In the genomic region with DNA sequence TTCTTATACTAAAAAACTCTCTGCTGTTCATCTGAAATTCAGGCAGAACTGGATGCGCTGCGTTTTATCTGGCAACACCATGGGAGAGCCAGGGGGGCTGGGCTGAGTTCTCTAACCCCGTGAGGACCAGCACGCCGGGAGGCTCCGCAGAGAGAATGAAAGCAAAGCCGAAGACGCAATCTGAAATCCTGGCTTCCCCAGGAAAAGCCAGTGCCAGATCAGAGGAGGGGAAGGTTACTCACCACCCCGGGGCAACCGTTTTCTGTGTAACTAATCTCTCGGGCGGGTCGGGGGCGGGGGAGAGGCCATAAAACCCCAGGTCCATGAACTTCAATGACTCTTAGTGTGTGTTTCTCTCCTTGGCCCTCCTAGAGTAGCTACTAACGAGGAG, we compare ENCODE assay signal across 13 cellular contexts.
DNase-seq lines count a peak whose midpoint lies in the region; ATAC-seq and TF ChIP-seq lines count a peak whose summit lies in the region.
"Had no signal": no experiment of that assay in that cellular context is flagged by ENCODE, and none has a peak within 500 bp of the region (broad histone marks: within the 10 kb centered on the region; RNA-seq: fewer than 3 reads in every experiment).

No MANE protein-coding gene starts in this region.

- POLR2A ChIA-PET in PC-3 (lab: Charles Lee; ENCODE audit: unreplicated experiment): interaction anchor here (0.6 kb wide), 1 partner anchor 1007 kb away, joined by 3 read pairs; no protein-coding TSS in a partner anchor

- H3K4me3 Mint-ChIP-seq in nephron progenitor cell: peak overlapping the region; percentile 43
- H3K4me3 Mint-ChIP-seq: activated naive CD4-positive, alpha-beta T cell treated with anti-CD3 and anti-CD28 coated beads, Interleukin-2, amount 10 ng/mL, durations not matched to agents 7 days and 5 days; natural killer cell treated with Interleukin-12 subunit alpha and Interleukin-12 subunit beta and Interleukin-15 and Interleukin-18, amount 100 ng/mL, for 72 hours had no signal

- no peak for TF ChIP-seq POLR2A in tibial nerve (IDR thresholded peaks at IDR 0.05)

- H3K79me2 ChIP-seq in PC-3 (ENCODE audit: low read length): no peaks in the 10 kb centered on the region

- peaks cover 52% of the 10 kb centered on the region for H3K4me1 Mint-ChIP-seq in nephron progenitor cell
- H3K4me1 Mint-ChIP-seq: activated naive CD4-positive, alpha-beta T cell treated with anti-CD3 and anti-CD28 coated beads, Interleukin-2, amount 10 ng/mL, durations not matched to agents 7 days and 5 days had no signal

- TF ChIP-seq EP300 in tibial nerve (IDR thresholded peaks at IDR 0.05): no peak

- intact Hi-C loops in PC-3 (cut with micrococcal nuclease): no loop called here

- H3K9me3 ChIP-seq in BLaER1 (peaks cover 5% of the 10 kb centered on the region; the same call in 1 of the 2 replicates), PC-3 (ENCODE audit: low read length) (no peaks in the 10 kb centered on the region), tibial nerve (no peaks in the 10 kb centered on the region)

- H3K4me1 ChIP-seq in BLaER1: peaks cover 15% of the 10 kb centered on the region
- H3K4me1 ChIP-seq in PC-3 (ENCODE audit: insufficient read depth, low read length): peaks cover 18% of the 10 kb centered on the region
- H3K4me1 ChIP-seq in tibial nerve: no peaks in the 10 kb centered on the region

- 0 to 8% methylated on average over 15 of the region's 15 CpGs for WGBS in tibial nerve, 2 donors

- H3K27ac ChIP-seq in BLaER1 (no peak overlapping the region), PC-3 (ENCODE audit: low read length) (peak overlapping the region; percentile 77), tibial nerve (no peak overlapping the region)

- no peaks in the 10 kb centered on the region for H4K20me1 ChIP-seq in BLaER1
- H4K20me1 ChIP-seq in PC-3 (ENCODE audit: low read length): no peaks in the 10 kb centered on the region

- H3K36me3 Mint-ChIP-seq in nephron progenitor cell (ENCODE audit: low read depth): no peaks in the 10 kb centered on the region
- H3K36me3 Mint-ChIP-seq: activated naive CD4-positive, alpha-beta T cell treated with anti-CD3 and anti-CD28 coated beads, Interleukin-2, amount 10 ng/mL, durations not matched to agents 7 days and 5 days; natural killer cell treated with Interleukin-12 subunit alpha and Interleukin-12 subunit beta and Interleukin-15 and Interleukin-18, amount 100 ng/mL, for 72 hours had no signal

- H2AFZ ChIP-seq in PC-3 (ENCODE audit: low read length): peak overlapping the region; percentile 70; the same call in 1 of the 2 replicates

- DNase-seq in PC-3: peak; percentile 92
- DNase-seq in epithelial cell of proximal tubule (ENCODE audit: low read depth): peak; percentile 40
- DNase-seq in nephron progenitor cell: peak; percentile 37
- DNase-seq in activated CD4-positive, alpha-beta T cell treated with anti-CD3 and anti-CD28 coated beads, Interleukin-2, amount 50 U/mL, for 1 hour: no peak
- DNase-seq in tibial nerve (ENCODE audit: low spot score in 2 of 2): no peak
- DNase-seq: activated naive CD4-positive, alpha-beta T cell treated with anti-CD3 and anti-CD28 coated beads, Interleukin-2, amount 10 ng/mL, durations not matched to agents 7 days and 5 days; foreskin melanocyte; HCEC 1CT had no signal

- TF ChIP-seq CTCF in PC-3 (conservative IDR thresholded peaks at IDR 0.05; ENCODE audit: low read depth, low read length) (no peak), epithelial cell of proximal tubule (conservative IDR thresholded peaks at IDR 0.05; ENCODE audit: low read depth, low read length) (no peak), nephron progenitor cell (IDR thresholded peaks at IDR 0.05) (no peak), tibial nerve (IDR thresholded peaks at IDR 0.05) (no peak)

- H3K9ac ChIP-seq in BLaER1 (no peak overlapping the region), PC-3 (ENCODE audit: low read length) (0 out of 2 replicates have a peak overlapping the region, but pooled peaks have one; percentile 4)

- CTCF ChIA-PET in PC-3 (lab: Charles Lee): no interaction called here

- H3K4me2 ChIP-seq in BLaER1 (peak overlapping the region; percentile 30; the same call in 1 of the 2 replicates), PC-3 (ENCODE audit: low read length) (peak overlapping the region; percentile 86)

- H3K36me3 ChIP-seq in BLaER1 (no peaks in the 10 kb centered on the region), PC-3 (ENCODE audit: low read depth, low read length) (no peaks in the 10 kb centered on the region), tibial nerve (no peaks in the 10 kb centered on the region)

- BruUV-seq in PC-3 (replicated peaks; lab: Mats Ljungman, UMichigan): no TSS peak

- H3K27me3 ChIP-seq in BLaER1: no peaks in the 10 kb centered on the region
- H3K27me3 ChIP-seq in PC-3 (ENCODE audit: low read length): no peaks in the 10 kb centered on the region
- H3K27me3 ChIP-seq in tibial nerve: no peaks in the 10 kb centered on the region

- ATAC-seq in PC-3 (peak; percentile 92), SK-N-SH treated with all-trans-retinoic acid at 6 μM for 48 hours (no peak), GM19351 (IDR thresholded peaks at IDR 0.05; ENCODE audit: unreplicated experiment) (no peak)
- ATAC-seq: GM12878; natural killer cell treated with Interleukin-12 subunit alpha and Interleukin-12 subunit beta and Interleukin-15 and Interleukin-18, amount 100 ng/mL, for 72 hours had no signal

- H3K27ac Mint-ChIP-seq in nephron progenitor cell: peak overlapping the region; percentile 68
- H3K27ac Mint-ChIP-seq: activated naive CD4-positive, alpha-beta T cell treated with anti-CD3 and anti-CD28 coated beads, Interleukin-2, amount 10 ng/mL, durations not matched to agents 7 days and 5 days; natural killer cell treated with Interleukin-12 subunit alpha and Interleukin-12 subunit beta and Interleukin-15 and Interleukin-18, amount 100 ng/mL, for 72 hours had no signal

- H3K9me3 Mint-ChIP-seq in nephron progenitor cell: peaks cover 16% of the 10 kb centered on the region
- H3K9me3 Mint-ChIP-seq: natural killer cell treated with Interleukin-12 subunit alpha and Interleukin-12 subunit beta and Interleukin-15 and Interleukin-18, amount 100 ng/mL, for 72 hours had no signal

- H3K4me3 ChIP-seq in BLaER1 (no peak overlapping the region), PC-3 (ENCODE audit: low read length) (peak overlapping the region; percentile 65), epithelial cell of proximal tubule (ENCODE audit: low read depth, low read length) (peak overlapping the region; percentile 46), tibial nerve (no peak overlapping the region)
- H3K4me3 ChIP-seq: GM12878 had no signal

- no peaks in the 10 kb centered on the region for H3F3A ChIP-seq in PC-3 (ENCODE audit: low read length, unreplicated experiment)

- peaks cover 87% of the 10 kb centered on the region for H3K27me3 Mint-ChIP-seq in nephron progenitor cell (ENCODE audit: low read depth, poor library complexity)

- H3K9me2 ChIP-seq in PC-3 (replicated peaks; ENCODE audit: low read length): no peaks in the 10 kb centered on the region

TF ChIP-seq in SK-N-SH treated with all-trans-retinoic acid at 6 μM for 48 hours, 23 proteins besides CTCF, POLR2A, EP300 and RAD21:
- TF ChIP-seq SNAI2 (CRISPR knock-in tag; IDR thresholded peaks at IDR 0.05) (no peak), ZNF70 (CRISPR knock-in tag; IDR thresholded peaks at IDR 0.05) (no peak)

Comparison
In these comparisons a context has a peak if more than half of its experiments do, and no peak if none do; other contexts are left out.
1. H3K4me3 ChIP-seq: peak in PC-3 (single experiment) and epithelial cell of proximal tubule (single experiment); none in BLaER1 (single experiment) and tibial nerve (0 of 4).
2. DNase-seq: peak in PC-3 (single experiment), epithelial cell of proximal tubule (single experiment) and nephron progenitor cell (single experiment); none in activated CD4-positive, alpha-beta T cell treated with anti-CD3 and anti-CD28 coated beads, Interleukin-2, amount 50 U/mL, for 1 hour (single experiment) and tibial nerve (0 of 2).